Comparison of ENCODE assay signal across 8 cellular contexts in the genomic region with DNA sequence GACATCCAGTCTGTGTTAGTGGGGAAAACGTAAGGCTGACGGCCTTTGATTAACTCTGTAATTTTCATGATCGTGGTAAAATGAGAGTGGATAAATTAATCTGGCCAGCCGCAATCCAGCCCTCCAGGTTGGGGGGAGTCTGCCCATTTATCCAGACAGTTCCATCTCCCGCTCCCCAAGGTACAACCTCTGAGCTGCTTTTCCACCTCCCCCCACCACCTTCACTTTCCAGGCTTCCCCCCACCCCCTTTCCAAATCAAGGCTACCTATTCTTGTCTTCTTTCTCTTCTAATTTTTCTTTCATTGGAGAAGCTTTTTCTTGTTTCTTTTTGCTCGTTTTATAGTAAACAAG. TPM values are rescaled to one million over a fixed set of nuclear protein-coding genes. Genes with fewer than 3 reads are reported as not detected.
DNase-seq lines count a peak whose midpoint lies in the region; ATAC-seq and TF ChIP-seq lines count a peak whose summit lies in the region.

No MANE protein-coding gene starts in this region.

- TF ChIP-seq CTCF in GM12864 (IDR thresholded peaks at IDR 0.05; ENCODE audit: low read depth, low read length, missing control alignments) (no peak), PC-3 (conservative IDR thresholded peaks at IDR 0.05; ENCODE audit: low read depth, low read length) (no peak), epithelial cell of proximal tubule (conservative IDR thresholded peaks at IDR 0.05; ENCODE audit: low read depth, low read length) (no peak)

- peak overlapping the region; percentile 58 for H2BK12ac ChIP-seq in trophoblast cell (ENCODE audit: low read length)

- H3K14ac ChIP-seq in trophoblast cell (ENCODE audit: low read length): peak overlapping the region; percentile 66

- intact Hi-C loops in PC-3 (cut with micrococcal nuclease): loop anchor here (5.0 kb wide), 3 partner anchors 122 to 1508 kb away; partner anchors contain the start of genes LEPR, LEPROT and SLC35D1

- H3K4ac ChIP-seq in trophoblast cell (ENCODE audit: low read depth, low read length): peak overlapping the region; percentile 77

- CTCF ChIA-PET in PC-3 (lab: Charles Lee): no interaction called here

- peak overlapping the region; percentile 84 for H3K4me3 ChIP-seq in GM12864 (ENCODE audit: low read depth, low read length)
- peak overlapping the region; percentile 88 for H3K4me3 ChIP-seq in PC-3 (ENCODE audit: low read length)
- H3K4me3 ChIP-seq in epithelial cell of proximal tubule (ENCODE audit: low read depth, low read length): peak overlapping the region; percentile 79
- H3K4me3 ChIP-seq in trophoblast cell (ENCODE audit: low read depth, low read length): peak overlapping the region; percentile 93

- WGBS in trophoblast cell (ENCODE audit: extremely low coverage, insufficient coverage, insufficient read length): no CpG with 5 or more reads among the region's 6 CpGs

- H3K36me3 ChIP-seq in PC-3 (ENCODE audit: low read depth, low read length) (no peaks in the 10 kb centered on the region), trophoblast cell (ENCODE audit: control insufficient read depth in 1 of 2, insufficient read depth in 2 of 2, low read length in 2 of 2) (no peaks in the 10 kb centered on the region)

- peak overlapping the region; percentile 78 for H2BK120ac ChIP-seq in trophoblast cell (ENCODE audit: insufficient read depth, low read length, poor library complexity)

- H3K4me2 ChIP-seq in PC-3 (ENCODE audit: low read length) (peak overlapping the region; percentile 97), trophoblast cell (ENCODE audit: low read length) (peak overlapping the region; percentile 97)

- no peaks in the 10 kb centered on the region for H3F3A ChIP-seq in PC-3 (ENCODE audit: low read length, unreplicated experiment)

- H2AFZ ChIP-seq in PC-3 (ENCODE audit: low read length) (peak overlapping the region; percentile 76), trophoblast cell (ENCODE audit: insufficient read depth, low read length, poor library complexity) (peak overlapping the region; percentile 56)

- H3K4me1 ChIP-seq in PC-3 (ENCODE audit: insufficient read depth, low read length) (peaks cover 44% of the 10 kb centered on the region), trophoblast cell (ENCODE audit: control insufficient read depth in 1 of 2, insufficient read depth in 2 of 2, low read length in 2 of 2) (no peaks in the 10 kb centered on the region)

- peak overlapping the region; percentile 58 for H4K12ac ChIP-seq in trophoblast cell (ENCODE audit: low read depth, low read length)

- peak overlapping the region; percentile 77 for H4K91ac ChIP-seq in trophoblast cell (ENCODE audit: low read depth, low read length)

- ATAC-seq in PC-3 (no peak; the same call in 1 of the 2 replicates), GM19023 (IDR thresholded peaks at IDR 0.05; ENCODE audit: unreplicated experiment) (no peak), HG03280 (IDR thresholded peaks at IDR 0.05; ENCODE audit: unreplicated experiment) (no peak)

- no peak overlapping the region for H3K23ac ChIP-seq in trophoblast cell (ENCODE audit: low read length)

- peaks cover 83% of the 10 kb centered on the region for H3K79me2 ChIP-seq in PC-3 (ENCODE audit: low read length)
- H3K79me2 ChIP-seq in trophoblast cell (ENCODE audit: control insufficient read depth, insufficient read depth, low read length, poor library complexity): peaks cover 8% of the 10 kb centered on the region

- peak overlapping the region; percentile 87 for H4K8ac ChIP-seq in trophoblast cell (ENCODE audit: low read depth, low read length)

- peaks cover 12% of the 10 kb centered on the region; the same call in 1 of the 2 replicates for H4K20me1 ChIP-seq in PC-3 (ENCODE audit: low read length)

- H3K9ac ChIP-seq in PC-3 (ENCODE audit: low read length) (peak overlapping the region; percentile 86), trophoblast cell (ENCODE audit: low read length) (peak overlapping the region; percentile 97)

- peak overlapping the region; percentile 87 for H3K18ac ChIP-seq in trophoblast cell (ENCODE audit: low read length)

- H3K27ac ChIP-seq in PC-3 (ENCODE audit: low read length) (peak overlapping the region; percentile 82), trophoblast cell (ENCODE audit: low read depth, low read length) (peak overlapping the region; percentile 96)

- H3K9me3 ChIP-seq in PC-3 (ENCODE audit: low read length): no peaks in the 10 kb centered on the region
- H3K9me3 ChIP-seq in trophoblast cell (ENCODE audit: insufficient read depth, low read depth, low read length): no peaks in the 10 kb centered on the region

- POLR2A ChIA-PET in PC-3 (lab: Charles Lee; ENCODE audit: unreplicated experiment): interaction anchor here (0.6 kb wide), 1 partner anchor 863 kb away, joined by 4 read pairs; no protein-coding TSS in a partner anchor

- BruUV-seq in PC-3 (replicated peaks; lab: Mats Ljungman, UMichigan): no TSS peak

- H2BK5ac ChIP-seq in trophoblast cell (ENCODE audit: low read depth, low read length, poor library complexity): peak overlapping the region; percentile 64

- peaks cover 9% of the 10 kb centered on the region for H3K79me1 ChIP-seq in trophoblast cell (ENCODE audit: low read length)

- DNase-seq in GM12864 (ENCODE audit: low read depth) (no peak), PC-3 (no peak), epithelial cell of proximal tubule (ENCODE audit: low read depth) (no peak), trophoblast cell (no peak), COLO668 (lab: John Stamatoyannopoulos, UW; ENCODE audit: unreplicated experiment) (no peak), GDM1 (lab: John Stamatoyannopoulos, UW) (no peak)

- peak overlapping the region; percentile 18 for H2AK5ac ChIP-seq in trophoblast cell (ENCODE audit: low read length)

- no peaks in the 10 kb centered on the region for H3K27me3 ChIP-seq in PC-3 (ENCODE audit: low read length)
- no peaks in the 10 kb centered on the region for H3K27me3 ChIP-seq in trophoblast cell (ENCODE audit: insufficient read depth, low read length)

- no peaks in the 10 kb centered on the region for H3K9me2 ChIP-seq in PC-3 (replicated peaks; ENCODE audit: low read length)

RNA-seq across cellular contexts. Expression of gene MIER1, which starts 6.0 kb away (rescaled TPM):
- 11.5 and 11.8 TPM in 2 replicates for total RNA-seq in PC-3 (2014; rRNA removed)
- 19.1 and 20.4 TPM in 2 replicates for total RNA-seq in epithelial cell of proximal tubule
- polyA plus RNA-seq in trophoblast cell (2013): 18.6 and 19.5 TPM in 2 replicates

RNA-seq across cellular contexts. Expression of gene DNAI4, which starts 6.1 kb away (rescaled TPM):
- total RNA-seq in PC-3 (2014; rRNA removed): 0.46 and 1.6 TPM in 2 replicates
- 0.94 and 7.1 TPM in 2 replicates for total RNA-seq in epithelial cell of proximal tubule
- 1.5 and 1.7 TPM in 2 replicates for polyA plus RNA-seq in trophoblast cell (2013)
